Comparison of ENCODE assay signal across 1 cellular context in genomic region chr2:157150747-157151146, GRCh38.
TF ChIP-seq lines count a peak whose summit lies in the region.

No MANE protein-coding gene starts in this region.

TF ChIP-seq in GM12878, 131 proteins besides CTCF, POLR2A, EP300 and RAD21 (continued from another document and continues in another):
- no peak for TF ChIP-seq BCLAF1 (IDR thresholded peaks at IDR 0.05)
- no peak for TF ChIP-seq IRF3 (IDR thresholded peaks at IDR 0.05)
- no peak for TF ChIP-seq ASH2L (IDR thresholded peaks at IDR 0.05; ENCODE audit: borderline replicate concordance, low read depth)
- TF ChIP-seq ETV6 (conservative IDR thresholded peaks at IDR 0.05 in 1 of 2, IDR thresholded peaks at IDR 0.05 in 1 of 2; ENCODE audit: borderline replicate concordance in 1 of 2, low read depth in 1 of 2), result no peak
- no peak for TF ChIP-seq ZBTB33 (IDR thresholded peaks at IDR 0.05)
- no peak for TF ChIP-seq EGR1 (IDR thresholded peaks at IDR 0.05; ENCODE audit: borderline replicate concordance in 1 of 2, low read depth in 2 of 2, low read length in 2 of 2)
- no peak for TF ChIP-seq MTA3 (IDR thresholded peaks at IDR 0.05; ENCODE audit: borderline replicate concordance, low read length)
- no peak for TF ChIP-seq SREBF2 (IDR thresholded peaks at IDR 0.05; ENCODE audit: low read length)
- peak; percentile 59; the same call in 1 of the 2 replicates for TF ChIP-seq CREM (IDR thresholded peaks at IDR 0.05; ENCODE audit: low read depth)
- TF ChIP-seq CBFB (IDR thresholded peaks at IDR 0.05; ENCODE audit: low read depth), result no peak
- no peak for TF ChIP-seq RELA (IDR thresholded peaks at IDR 0.05; ENCODE audit: borderline replicate concordance, partially characterized antibody)
- peak; percentile 81 for TF ChIP-seq ATF2 (IDR thresholded peaks at IDR 0.05; ENCODE audit: low read length)
- TF ChIP-seq RUNX3 (IDR thresholded peaks at IDR 0.05; ENCODE audit: low read length), result peak; percentile 77
- no peak for TF ChIP-seq TCF12 (IDR thresholded peaks at IDR 0.05; ENCODE audit: low read depth, low read length)
- no peak for TF ChIP-seq SMC3 (IDR thresholded peaks at IDR 0.05; ENCODE audit: borderline replicate concordance, low read length)
- no peak for TF ChIP-seq PAX8 (IDR thresholded peaks at IDR 0.05)
- peak; percentile 74; the same call in 1 of the 2 replicates for TF ChIP-seq RELB (IDR thresholded peaks at IDR 0.05; ENCODE audit: low read depth)
- no peak for TF ChIP-seq RB1 (IDR thresholded peaks at IDR 0.05; ENCODE audit: borderline replicate concordance)
- TF ChIP-seq HSF1 (IDR thresholded peaks at IDR 0.05; ENCODE audit: low read depth, low read length), result no peak
- TF ChIP-seq RBBP5 (conservative IDR thresholded peaks at IDR 0.05), result no peak
- peak; percentile 39; the same call in 1 of the 2 replicates for TF ChIP-seq PKNOX1 (IDR thresholded peaks at IDR 0.05)
- TF ChIP-seq MLLT1 (IDR thresholded peaks at IDR 0.05), result no peak
- TF ChIP-seq ZBTB11 (CRISPR knock-in tag; IDR thresholded peaks at IDR 0.05), result no peak
- TF ChIP-seq MEF2A (IDR thresholded peaks at IDR 0.05; ENCODE audit: insufficient read depth, low read depth, low read length), result 0 out of 2 replicates have a peak, but pooled peaks have one; percentile 60
- peak; percentile 50; the same call in 1 of the 2 replicates for TF ChIP-seq CHD2 (IDR thresholded peaks at IDR 0.05; ENCODE audit: borderline replicate concordance, low read depth, low read length)
- TF ChIP-seq ZNF592 (IDR thresholded peaks at IDR 0.05), result no peak
- peak; percentile 76 for TF ChIP-seq IKZF1 (conservative IDR thresholded peaks at IDR 0.05)
- no peak for TF ChIP-seq EED (IDR thresholded peaks at IDR 0.05; ENCODE audit: low read depth)
- TF ChIP-seq POU2F2 (IDR thresholded peaks at IDR 0.05; ENCODE audit: borderline replicate concordance, low read depth, low read length), result no peak
- TF ChIP-seq SKIL (IDR thresholded peaks at IDR 0.05; ENCODE audit: low read depth, poor library complexity, severe bottlenecking), result peak; percentile 23
